ENCODE assay signal across 16 cellular contexts in genomic region chr14:81465507-81466228, GRCh38.
DNase-seq lines count a peak whose midpoint lies in the region; ATAC-seq and TF ChIP-seq lines count a peak whose summit lies in the region.
"Had no signal": no experiment of that assay in that cellular context is flagged by ENCODE, and none has a peak within 500 bp of the region (broad histone marks: within the 10 kb centered on the region; RNA-seq: fewer than 3 reads in every experiment).

No MANE protein-coding gene starts in this region.

- in situ Hi-C loops in IMR-90 (cut with MboI; ENCODE audit: low sequenced_read_pairs) = no loop called here

- H3K9me3 ChIP-seq in IMR-90 (ENCODE audit: control insufficient read depth, insufficient read depth, low read length) = no peaks in the 10 kb centered on the region
- H3K9me3 ChIP-seq in PC-9 (ENCODE audit: insufficient read depth, low read depth) = no peaks in the 10 kb centered on the region
- H3K9me3 ChIP-seq: Peyer's patch, SK-N-SH had no signal

- H3K4me1 ChIP-seq in IMR-90 (ENCODE audit: control insufficient read depth, insufficient read depth, low read length) (no peaks in the 10 kb centered on the region), PC-9 (replicated peaks; ENCODE audit: insufficient read depth) (no peaks in the 10 kb centered on the region)
- H3K4me1 ChIP-seq: Peyer's patch had no signal

- no peak overlapping the region for H4K91ac ChIP-seq in IMR-90 (ENCODE audit: insufficient read depth, low read depth, low read length)

- H3K18ac ChIP-seq in IMR-90 (ENCODE audit: low read depth, low read length) = no peak overlapping the region

- H3K9me1 ChIP-seq in IMR-90 (ENCODE audit: insufficient read depth, low read length) = no peaks in the 10 kb centered on the region

- TF ChIP-seq POLR2A in IMR-90 (IDR thresholded peaks at IDR 0.05; ENCODE audit: low read depth, low read length) = no peak

- no peak overlapping the region for H3K9ac ChIP-seq in IMR-90 (ENCODE audit: low read depth, low read length)
- H3K9ac ChIP-seq: SK-N-SH had no signal

- H3K27ac Mint-ChIP-seq in activated CD4-positive, alpha-beta T cell treated with anti-CD3 and anti-CD28 coated beads for 36 hours = peak overlapping the region; percentile 58
- H3K27ac Mint-ChIP-seq in nephron progenitor cell = peak overlapping the region; percentile 61

- H3K4me2 ChIP-seq in IMR-90 (ENCODE audit: low read depth, low read length) (no peak overlapping the region), PC-9 (no peak overlapping the region)

- CTCF ChIA-PET in activated CD4-positive, alpha-beta T cell treated with anti-CD3 and anti-CD28 coated beads for 36 hours (lab: Charles Lee) = interaction anchor here (0.7 to 3.2 kb wide), 11 partner anchors 11 to 475 kb away, joined by 3 to 30 read pairs (median 4); no protein-coding TSS in a partner anchor
- CTCF ChIA-PET in IMR-90 (lab: Yijun Ruan, JAX) (interaction anchor here (1.6 kb wide), 1 partner anchor 198 kb away, joined by 10 read pairs; no protein-coding TSS in a partner anchor), PC-9 (lab: Charles Lee) (no interaction called here)

- no peak overlapping the region for H3K56ac ChIP-seq in IMR-90 (ENCODE audit: extremely low read depth, insufficient read depth, low read length)

- no peak overlapping the region for H2BK120ac ChIP-seq in IMR-90 (ENCODE audit: low read depth, low read length)

- H4K5ac ChIP-seq in IMR-90 (ENCODE audit: low read depth, low read length) = 0 out of 2 replicates have a peak overlapping the region, but pooled peaks have one; percentile 42

- no peak for TF ChIP-seq RAD21 in IMR-90 (IDR thresholded peaks at IDR 0.05; ENCODE audit: low read length)

- H2BK15ac ChIP-seq in IMR-90 (ENCODE audit: low read depth, low read length) = no peak overlapping the region

- no peaks in the 10 kb centered on the region for H3K36me3 Mint-ChIP-seq in activated CD4-positive, alpha-beta T cell treated with anti-CD3 and anti-CD28 coated beads for 36 hours (ENCODE audit: low read depth)
- H3K36me3 Mint-ChIP-seq in nephron progenitor cell (ENCODE audit: low read depth) = no peaks in the 10 kb centered on the region

- intact Hi-C loops in activated CD4-positive, alpha-beta T cell treated with anti-CD3 and anti-CD28 coated beads for 36 hours (cut with DNase I, micrococcal nuclease) = loop anchor here in 1 of 2 experiments (2.0 kb wide), 1 partner anchor 511 kb away; the partner anchor contains the start of gene TSHR
- intact Hi-C loops in IMR-90 (cut with micrococcal nuclease) (no loop called here), PC-9 (cut with micrococcal nuclease; ENCODE audit: unreplicated experiment) (loop anchor here (10.0 kb wide), 2 partner anchors 471 to 511 kb away; partner anchors contain the start of gene TSHR)

- no peaks in the 10 kb centered on the region for H3K79me2 ChIP-seq in PC-9 (ENCODE audit: low read depth)
- H3K79me2 ChIP-seq: hepatocyte had no signal

- no peak overlapping the region for H2BK20ac ChIP-seq in IMR-90 (ENCODE audit: low read depth, low read length)

- no TSS peak for BruUV-seq in IMR-90 (replicated peaks; lab: Mats Ljungman, UMichigan)
- no TSS peak for BruUV-seq in PC-9 (replicated peaks; lab: Mats Ljungman, UMichigan)

- H2AFZ ChIP-seq in IMR-90 (replicated peaks; ENCODE audit: low read length, poor library complexity) (no peak overlapping the region), PC-9 (no peak overlapping the region)

- no peak for DNase-seq in activated CD4-positive, alpha-beta T cell treated with anti-CD3 and anti-CD28 coated beads for 36 hours
- DNase-seq in activated CD4-positive, alpha-beta T cell treated with anti-CD3 and anti-CD28 coated beads for 4 hours = no peak
- DNase-seq in IMR-90 (no peak), caudate nucleus (lab: John Stamatoyannopoulos, UW) (peak in 11 of 61 donors; percentile 11 to 70 (median 31)), nephron progenitor cell (no peak), PC-9 (no peak), NCI-H1436 treated with DMSO at 0.1 percent for 48 hours (lab: John Stamatoyannopoulos, UW) (no peak), HUDEP-2 (lab: John Stamatoyannopoulos, UW; ENCODE audit: unreplicated experiment in 76 of 76) (no peak)
- DNase-seq: amygdala; NCI-H748 treated with DMSO at 0.1 percent for 48 hours; Peyer's patch; SK-N-SH; stimulated activated naive CD4-positive, alpha-beta T cell treated with Interleukin-2 at 50 U/mL for 16 hours had no signal

- H2AK5ac ChIP-seq in IMR-90 (ENCODE audit: low read depth, low read length) = no peak overlapping the region

- no peak overlapping the region for H2BK5ac ChIP-seq in IMR-90 (ENCODE audit: low read depth, low read length, poor library complexity, severe bottlenecking)

- H3K14ac ChIP-seq in IMR-90 (replicated peaks; ENCODE audit: low read depth, low read length) = no peak overlapping the region

- no peak overlapping the region for H2AK9ac ChIP-seq in IMR-90 (replicated peaks; ENCODE audit: low read depth, low read length, poor library complexity)

- H3K9me2 ChIP-seq in PC-9 (ENCODE audit: insufficient read depth) = no peaks in the 10 kb centered on the region
- H3K9me2 ChIP-seq: SK-N-SH had no signal

- H3K4ac ChIP-seq in IMR-90 (ENCODE audit: low read depth, low read length) = no peak overlapping the region

- H3K36me3 ChIP-seq in IMR-90 (ENCODE audit: control insufficient read depth, insufficient read depth, low read length) (no peaks in the 10 kb centered on the region), PC-9 (ENCODE audit: low read depth) (no peaks in the 10 kb centered on the region)
- H3K36me3 ChIP-seq: Peyer's patch had no signal

- POLR2A ChIA-PET in activated CD4-positive, alpha-beta T cell treated with anti-CD3 and anti-CD28 coated beads for 36 hours (lab: Charles Lee) = no interaction called here
- POLR2A ChIA-PET in IMR-90 (lab: Charles Lee; ENCODE audit: unreplicated experiment) = no interaction called here
- POLR2A ChIA-PET in PC-9 (lab: Charles Lee; ENCODE audit: unreplicated experiment) = no interaction called here

- ATAC-seq in activated CD4-positive, alpha-beta T cell treated with anti-CD3 and anti-CD28 coated beads for 36 hours = no peak
- no peak for ATAC-seq in IMR-90 (ENCODE audit: low read depth)

- H4K8ac ChIP-seq in IMR-90 (ENCODE audit: low read depth in 2 of 2, low read length in 2 of 2) = no peak overlapping the region

- no peaks in the 10 kb centered on the region for H3K79me1 ChIP-seq in IMR-90 (ENCODE audit: low read depth in 1 of 2, low read length in 2 of 2)

- H3K27me3 ChIP-seq in IMR-90 (ENCODE audit: control insufficient read depth, insufficient read depth, low read length) = no peaks in the 10 kb centered on the region
- H3K27me3 ChIP-seq in PC-9 (ENCODE audit: insufficient read depth, low read depth) = no peaks in the 10 kb centered on the region
- H3K27me3 ChIP-seq: hepatocyte, Peyer's patch had no signal

- H4K20me1 ChIP-seq in IMR-90 (ENCODE audit: insufficient read depth, low read length) (no peaks in the 10 kb centered on the region), PC-9 (ENCODE audit: insufficient read depth) (no peaks in the 10 kb centered on the region)

- 94% methylated on average over 2 of the region's 13 CpGs; no CpG with 5 or more reads in 1 of the 2 experiments for WGBS in IMR-90 (ENCODE audit: extremely low coverage in 2 of 2, insufficient read length in 1 of 2), 2 experiments

- peaks cover 18% of the 10 kb centered on the region for H3K4me1 Mint-ChIP-seq in activated CD4-positive, alpha-beta T cell treated with anti-CD3 and anti-CD28 coated beads for 36 hours
- H3K4me1 Mint-ChIP-seq in nephron progenitor cell = peaks cover 5% of the 10 kb centered on the region

- H3F3A ChIP-seq in PC-9 (ENCODE audit: insufficient read depth, low read depth) = no peaks in the 10 kb centered on the region

- no peaks in the 10 kb centered on the region for H3K27me3 Mint-ChIP-seq in activated CD4-positive, alpha-beta T cell treated with anti-CD3 and anti-CD28 coated beads for 36 hours
- H3K27me3 Mint-ChIP-seq in nephron progenitor cell (ENCODE audit: low read depth, poor library complexity) = no peaks in the 10 kb centered on the region

- no peaks in the 10 kb centered on the region for H3K9me3 Mint-ChIP-seq in activated CD4-positive, alpha-beta T cell treated with anti-CD3 and anti-CD28 coated beads for 36 hours (ENCODE audit: low read depth)
- peaks cover 8% of the 10 kb centered on the region for H3K9me3 Mint-ChIP-seq in nephron progenitor cell

- dilution Hi-C loops in IMR-90 (cut with HindIII; ENCODE audit: low sequenced_read_pairs, unreplicated experiment) = no loop called here

- TF ChIP-seq CTCF in IMR-90 (conservative IDR thresholded peaks at IDR 0.05; ENCODE audit: low read depth, low read length) (no peak), nephron progenitor cell (IDR thresholded peaks at IDR 0.05) (no peak), PC-9 (conservative IDR thresholded peaks at IDR 0.05) (no peak)

- peak overlapping the region; percentile 21 for H3K4me3 Mint-ChIP-seq in activated CD4-positive, alpha-beta T cell treated with anti-CD3 and anti-CD28 coated beads for 36 hours
- H3K4me3 Mint-ChIP-seq in nephron progenitor cell = peak overlapping the region; percentile 52

- H3K4me3 ChIP-seq in IMR-90 (ENCODE audit: insufficient read depth, low read depth, low read length) (no peak overlapping the region), PC-9 (no peak overlapping the region)

- H3K27ac ChIP-seq in IMR-90 (ENCODE audit: insufficient read depth, low read length) (no peak overlapping the region), caudate nucleus (ENCODE audit: low read depth, low read length) (peak overlapping the region; percentile 21), PC-9 (no peak overlapping the region)
- H3K27ac ChIP-seq: C4-2B, hepatocyte, VCaP had no signal

- no peak overlapping the region for H3K23ac ChIP-seq in IMR-90 (ENCODE audit: low read depth, low read length)

TF ChIP-seq in IMR-90, 13 proteins besides CTCF, POLR2A, EP300 and RAD21 (continues in another document):
- TF ChIP-seq NFE2L2 (IDR thresholded peaks at IDR 0.05; ENCODE audit: low read depth, low read length) = no peak
- TF ChIP-seq ELK1 (IDR thresholded peaks at IDR 0.05; ENCODE audit: borderline replicate concordance, low read depth, low read length) = no peak
- TF ChIP-seq MXI1 (IDR thresholded peaks at IDR 0.05; ENCODE audit: borderline replicate concordance, low read depth, low read length) = no peak
- no peak for TF ChIP-seq BHLHE40 (IDR thresholded peaks at IDR 0.05; ENCODE audit: low read depth, low read length)
- no peak for TF ChIP-seq MAFK (IDR thresholded peaks at IDR 0.05; ENCODE audit: low read depth, low read length)
- no peak for TF ChIP-seq SMC3 (IDR thresholded peaks at IDR 0.05; ENCODE audit: low read depth, low read length)
- no peak for TF ChIP-seq MAZ (IDR thresholded peaks at IDR 0.05; ENCODE audit: borderline replicate concordance, low read depth, low read length)
